In the genomic region with DNA sequence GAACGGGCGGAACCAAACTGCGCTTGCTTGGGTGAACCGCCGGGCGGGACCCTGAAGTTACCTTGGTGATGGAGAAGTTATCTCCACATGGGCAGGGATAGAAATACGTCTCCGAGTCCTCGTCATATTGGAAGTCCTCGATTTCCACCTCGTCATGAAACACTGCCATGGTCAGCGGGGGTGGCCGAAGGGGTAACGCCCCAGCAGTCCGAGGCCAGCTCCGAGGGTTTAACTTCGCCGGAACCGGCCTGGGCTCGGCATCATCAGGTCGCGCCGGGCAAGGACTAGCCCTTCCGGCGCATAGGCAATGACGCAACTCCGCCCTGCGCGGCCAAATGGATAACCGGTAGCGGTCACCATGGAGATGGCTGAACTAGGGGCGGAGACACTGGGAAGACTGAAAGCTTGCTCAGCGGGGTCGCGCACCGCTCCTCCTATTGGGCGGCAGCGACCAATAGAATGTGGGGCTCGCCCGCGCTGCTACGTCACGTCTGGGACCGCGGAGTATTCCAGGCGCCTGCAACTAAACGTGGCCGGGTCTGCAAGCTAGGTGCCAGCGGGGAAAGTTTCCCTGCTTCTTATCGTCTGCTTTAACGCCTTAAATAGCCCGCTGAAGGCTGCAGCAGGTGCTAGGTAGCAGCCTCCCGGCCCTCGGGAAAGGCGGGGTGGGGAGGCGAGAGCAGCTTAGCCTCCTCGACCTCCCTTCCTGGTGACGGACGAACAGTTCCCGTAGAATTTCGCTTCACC, we compare ENCODE assay signal across 8 cellular contexts. TPM values are rescaled to one million over a fixed set of nuclear protein-coding genes. Genes with fewer than 3 reads are reported as not detected.
DNase-seq lines count a peak whose midpoint lies in the region; ATAC-seq and TF ChIP-seq lines count a peak whose summit lies in the region.

Gene DPH3 (minus strand): TSS at position 236 of the 747 bp plus-strand sequence. CDS start 67 bp downstream, at position 169.
Gene OXNAD1 (plus strand): TSS at position 505 of the 747 bp plus-strand sequence. CDS start 5,741 bp downstream, outside the sequence.

- peak within 1 kb of the TSS; percentile 95 to 100 (median 100) for H3K27ac Mint-ChIP-seq in CD8-positive, alpha-beta memory T cell

- H3K9me3 Mint-ChIP-seq in CD8-positive, alpha-beta memory T cell, result no peaks in the 10 kb centered on the region

- DNase-seq in CD8-positive, alpha-beta memory T cell, result peak; percentile 98 to 100 (median 99)
- DNase-seq in HS-27A (ENCODE audit: low read depth) (peak; percentile 99), NK-92 (lab: John Stamatoyannopoulos, UW; ENCODE audit: unreplicated experiment) (peak; percentile 92), lung (ENCODE audit: low spot score) (peak; percentile 100)
- DNase-seq in activated CD8-positive, alpha-beta memory T cell treated with anti-CD3 and anti-CD28 coated beads for 1 hour (ENCODE audit: extremely low read depth in 1 of 2, low read depth in 1 of 2), result peak; percentile 99
- peak; percentile 100 for DNase-seq in effector CD4-positive, alpha-beta T cell
- DNase-seq in stimulated activated CD4-positive, alpha-beta T cell treated with anti-CD3 and anti-CD28 coated beads, TNF-alpha, amount 100 ng/mL, for 4 hours (ENCODE audit: low read depth in 3 of 3), result peak; percentile 97 to 98 (median 98)

- CTCF ChIA-PET in CD8-positive, alpha-beta memory T cell (lab: Charles Lee), result interaction anchor here (0.8 to 9.5 kb wide), 10 partner anchors 9 to 285 kb away, joined by 3 to 108 read pairs (median 6); partner anchors contain the start of gene RFTN1

- H3K27me3 Mint-ChIP-seq in CD8-positive, alpha-beta memory T cell, result peaks cover 0 to 4% of the 10 kb centered on the region in 2 donors

- H3K27ac ChIP-seq in CD8-positive, alpha-beta memory T cell (ENCODE audit: low read depth, low read length), result peak within 1 kb of the TSS; percentile 95
- peak within 1 kb of the TSS; percentile 82 to 99 for H3K27ac ChIP-seq in lung (ENCODE audit: low read depth in 1 of 2, low read length in 1 of 2)

- no peaks in the 10 kb centered on the region for H3K27me3 ChIP-seq in CD8-positive, alpha-beta memory T cell (ENCODE audit: insufficient read depth, low read length, poor library complexity, severe bottlenecking)
- H3K27me3 ChIP-seq in lung (ENCODE audit: control insufficient read depth, insufficient read depth), result no peaks in the 10 kb centered on the region

- peaks cover 0 to 34% (median 2%) of the 10 kb centered on the region in 3 donors for H3K36me3 Mint-ChIP-seq in CD8-positive, alpha-beta memory T cell

- peaks cover 37 to 41% (median 38%) of the 10 kb centered on the region in 3 donors for H3K4me1 Mint-ChIP-seq in CD8-positive, alpha-beta memory T cell

- no peaks in the 10 kb centered on the region for H3K9me3 ChIP-seq in CD8-positive, alpha-beta memory T cell (ENCODE audit: low read length)
- no peaks in the 10 kb centered on the region for H3K9me3 ChIP-seq in lung (ENCODE audit: control insufficient read depth in 2 of 2, insufficient read depth in 1 of 2, low read length in 1 of 2)

- ATAC-seq in GM19467 (IDR thresholded peaks at IDR 0.05; ENCODE audit: unreplicated experiment), result peak; percentile 98
- peak; percentile 99 for ATAC-seq in lung (ENCODE audit: insufficient read depth, low FRiP score)

- peaks cover 2% of the 10 kb centered on the region for H3K36me3 ChIP-seq in CD8-positive, alpha-beta memory T cell (ENCODE audit: insufficient read depth, low read length)
- peaks cover 0 to 5% of the 10 kb centered on the region in 2 donors for H3K36me3 ChIP-seq in lung (ENCODE audit: control insufficient read depth in 2 of 2, insufficient read depth in 2 of 2, low read length in 2 of 2)

- POLR2A ChIA-PET in CD8-positive, alpha-beta memory T cell (lab: Charles Lee), result interaction anchor here (0.7 to 1.6 kb wide), 9 partner anchors 13 to 975 kb away, joined by 3 to 19 read pairs (median 4); partner anchors contain the start of genes BTD and HACL1

- H3K4me3 Mint-ChIP-seq in CD8-positive, alpha-beta memory T cell, result peak within 1 kb of the TSS; percentile 93 to 99 (median 97)

- TF ChIP-seq CTCF in lung (IDR thresholded peaks at IDR 0.05; ENCODE audit: control extremely low read depth, extremely low read depth), result no peak

- H3K4me1 ChIP-seq in CD8-positive, alpha-beta memory T cell (ENCODE audit: insufficient read depth, low read length), result peaks cover 19% of the 10 kb centered on the region
- H3K4me1 ChIP-seq in lung (ENCODE audit: control insufficient read depth in 2 of 2, insufficient read depth in 2 of 2, low read length in 2 of 2), result peaks cover 0 to 6% of the 10 kb centered on the region in 2 donors

- H3K4me3 ChIP-seq in CD8-positive, alpha-beta memory T cell (ENCODE audit: low read length), result peak within 1 kb of the TSS; percentile 88
- peak within 1 kb of the TSS; percentile 89 for H3K4me3 ChIP-seq in lung

- WGBS in lung, 2 donors, result 0% methylated on average over 61 of the region's 61 CpGs

RNA-seq across cellular contexts. Expression of gene DPH3, which starts in this region (rescaled TPM):
- 10 to 100 TPM; 31.7 to 32.8 TPM for total RNA-seq in CD8-positive, alpha-beta memory T cell
- 29.9 TPM for polyA plus RNA-seq in CD8-positive, alpha-beta memory T cell
- total RNA-seq in lung, result 10 to 100 TPM; 11.7 to 22.0 TPM
- 10 to 100 TPM; 13.9 to 18.7 TPM for polyA plus RNA-seq in lung

RNA-seq across cellular contexts. Expression of gene OXNAD1, which starts in this region (rescaled TPM):
- total RNA-seq in CD8-positive, alpha-beta memory T cell, result 10 to 100 TPM; 28.6 to 30.1 TPM
- polyA plus RNA-seq in CD8-positive, alpha-beta memory T cell, result 64.2 TPM
- total RNA-seq in lung, result 10 to 100 TPM; 11.8 to 23.4 TPM
- polyA plus RNA-seq in lung, result 1 to 10 TPM; 4.4 to 7.0 TPM

Comparison
In these comparisons a context has a peak if more than half of its experiments do, and no peak if none do; other contexts are left out.
1. Peak in every context shown above with its lines: DNase-seq, ATAC-seq, H3K4me3 ChIP-seq and H3K27ac ChIP-seq.